In the genomic region with DNA sequence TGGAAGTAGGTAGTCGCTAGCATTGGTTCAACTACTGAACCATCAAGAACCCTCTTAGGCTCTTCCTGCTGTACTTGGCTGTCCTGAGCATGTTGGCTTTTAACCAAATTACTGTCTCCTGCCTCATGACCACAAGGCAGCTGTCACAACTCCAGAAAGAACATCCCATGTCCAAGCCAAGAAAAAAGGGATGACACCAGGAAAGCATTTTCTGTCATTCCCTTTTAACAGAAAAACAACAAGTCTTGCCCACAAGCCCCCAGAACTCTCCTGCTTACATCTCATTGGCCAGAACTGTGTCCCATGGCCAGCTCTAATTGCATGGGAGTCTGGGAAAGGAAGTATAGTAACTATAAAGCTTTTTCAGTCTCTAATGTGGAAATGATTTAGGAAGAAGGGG, we compare ENCODE assay signal across 15 cellular contexts. TPM values are rescaled to one million over a fixed set of nuclear protein-coding genes. Genes with fewer than 3 reads are reported as not detected.
DNase-seq lines count a peak whose midpoint lies in the region; ATAC-seq and TF ChIP-seq lines count a peak whose summit lies in the region.
"Had no signal": no experiment of that assay in that cellular context is flagged by ENCODE, and none has a peak within 500 bp of the region (broad histone marks: within the 10 kb centered on the region; RNA-seq: fewer than 3 reads in every experiment).

No MANE protein-coding gene starts in this region.

- TF ChIP-seq CTCF in MCF 10A (IDR thresholded peaks at IDR 0.05; ENCODE audit: unreplicated experiment): no peak

- H3K9me3 Mint-ChIP-seq in MCF 10A (ENCODE audit: unreplicated experiment): no peaks in the 10 kb centered on the region
- H3K9me3 Mint-ChIP-seq: CD4-positive, alpha-beta memory T cell had no signal

- intact Hi-C loops in MCF 10A (cut with micrococcal nuclease): loop anchor here (5.0 kb wide), 3 partner anchors 279 to 759 kb away; partner anchors contain the start of genes HECTD3, TESK2 and UROD

- BruUV-seq in MCF 10A (replicated peaks; lab: Mats Ljungman, UMichigan): no TSS peak

- H3K4me1 ChIP-seq in BLaER1: peaks cover 48% of the 10 kb centered on the region

- H3K36me3 Mint-ChIP-seq in MCF 10A (ENCODE audit: insufficient read depth, unreplicated experiment): peaks cover 13% of the 10 kb centered on the region
- H3K36me3 Mint-ChIP-seq: CD4-positive, alpha-beta memory T cell had no signal

- no peaks in the 10 kb centered on the region for H4K20me1 ChIP-seq in BLaER1

- peaks cover 19% of the 10 kb centered on the region for H3K4me1 Mint-ChIP-seq in MCF 10A (ENCODE audit: insufficient read depth, unreplicated experiment)

- no peak overlapping the region for H3K4me3 ChIP-seq in BLaER1
- H3K4me3 ChIP-seq: ovary, testis had no signal

- ATAC-seq in GM18907 (IDR thresholded peaks at IDR 0.05; ENCODE audit: unreplicated experiment) (no peak), GM19395 (IDR thresholded peaks at IDR 0.05; ENCODE audit: unreplicated experiment) (no peak)

- peak overlapping the region; percentile 19; the same call in 1 of the 2 replicates for H3K9ac ChIP-seq in BLaER1

- no peaks in the 10 kb centered on the region for H3K27me3 ChIP-seq in BLaER1
- H3K27me3 ChIP-seq: ovary, testis had no signal

- no peaks in the 10 kb centered on the region for H3K27me3 Mint-ChIP-seq in MCF 10A (ENCODE audit: insufficient read depth, unreplicated experiment)
- H3K27me3 Mint-ChIP-seq: CD4-positive, alpha-beta memory T cell had no signal

- POLR2A ChIA-PET in MCF 10A (lab: Yijun Ruan, JAX): interaction anchor here (1.7 to 6.0 kb wide), 3 partner anchors 14 to 253 kb away, joined by 3 to 182 read pairs (median 18); partner anchors contain the start of genes EIF2B3 and RPS8

- CTCF ChIA-PET in MCF 10A (lab: Yijun Ruan, JAX): interaction anchor here (0.8 to 1.9 kb wide), 3 partner anchors 10 to 44 kb away, joined by 3 to 7 read pairs (median 5); partner anchors contain the start of gene RPS8

- DNase-seq in LHCN-M2 (ENCODE audit: low read depth) (peak; percentile 99), MCF 10A (ENCODE audit: unreplicated experiment) (peak; percentile 74), myocyte (ENCODE audit: low read depth) (peak; percentile 96)
- no peak for DNase-seq in stimulated activated CD4-positive, alpha-beta T cell treated with anti-CD3 and anti-CD28 coated beads, Interleukin-4, amount 100 ng/mL, for 1 hour
- DNase-seq in stimulated activated CD4-positive, alpha-beta T cell treated with anti-CD3 and anti-CD28 coated beads, Interleukin-1b, Interleukin-23, amount 100 ng/mL, for 48 hours: no peak
- DNase-seq: aorta; CD4-positive, alpha-beta memory T cell; foreskin melanocyte; NCI-H187; ovary; testis had no signal

- no peak overlapping the region for H3K4me3 Mint-ChIP-seq in MCF 10A (ENCODE audit: unreplicated experiment)

- H3K27ac Mint-ChIP-seq in MCF 10A (ENCODE audit: low read depth, unreplicated experiment): peak overlapping the region; percentile 77

- peak overlapping the region; percentile 36 for H3K4me2 ChIP-seq in BLaER1

- no peaks in the 10 kb centered on the region for H3K36me3 ChIP-seq in BLaER1
- H3K36me3 ChIP-seq: ovary had no signal

- H3K9me3 ChIP-seq in BLaER1: 0 out of 2 replicates have a peak, but pooled peaks cover 4% of the 10 kb centered on the region
- H3K9me3 ChIP-seq: ovary, testis had no signal

- no peak overlapping the region for H3K27ac ChIP-seq in BLaER1
- H3K27ac ChIP-seq: ovary, testis had no signal

RNA-seq across cellular contexts. Expression of gene RNU5D-1, which starts 2.4 kb away (rescaled TPM):
- total RNA-seq in LHCN-M2 (2014; rRNA removed) (not detected in 2 replicates), MCF 10A (2022) (not detected in 2 replicates), myocyte (not detected in 2 replicates)
- polyA plus RNA-seq in LHCN-M2 (2012): not detected
- polyA plus RNA-seq in myocyte (2012): not detected
- total RNA-seq: aorta; CD4-positive, alpha-beta memory T cell; lower leg skin; ovary; testis had no signal
- polyA plus RNA-seq: aorta; CD4-positive, alpha-beta memory T cell; ovary had no signal

RNA-seq across cellular contexts. Expression of gene KIF2C, which starts 6.3 kb away (rescaled TPM):
- total RNA-seq in LHCN-M2 (2014; rRNA removed) (95.3 and 99.3 TPM in 2 replicates), MCF 10A (2022) (20.8 and 25.1 TPM in 2 replicates), myocyte (0.13 and 0.36 TPM in 2 replicates)
- 35.7 TPM for polyA plus RNA-seq in LHCN-M2 (2012)
- polyA plus RNA-seq in myocyte (2012): 0.43 TPM

RNA-seq across cellular contexts. Expression of gene RPS8, which starts 42.0 kb away (rescaled TPM):
- total RNA-seq in LHCN-M2 (2014; rRNA removed) (2,019 and 2,069 TPM in 2 replicates), MCF 10A (2022) (2,454 and 2,713 TPM in 2 replicates), myocyte (1,824 and 2,185 TPM in 2 replicates)
- polyA plus RNA-seq in LHCN-M2 (2012): 1,942 TPM
- polyA plus RNA-seq in myocyte (2012): 1,157 TPM

RNA-seq across cellular contexts. Expression of gene BEST4, which starts 54.6 kb away (rescaled TPM):
- total RNA-seq in LHCN-M2 (2014; rRNA removed) (not detected in 2 replicates), MCF 10A (2022) (0.35 and 0.49 TPM in 2 replicates), myocyte (0.59 TPM in 1 of 2 replicates, not detected in the other)
- 0.10 TPM for polyA plus RNA-seq in LHCN-M2 (2012)
- 0.68 TPM for polyA plus RNA-seq in myocyte (2012)

RNA-seq across cellular contexts. Expression of gene ARMH1, which starts 58.9 kb away (rescaled TPM):
- not detected in 2 replicates for total RNA-seq in LHCN-M2 (2014; rRNA removed)
- polyA plus RNA-seq in LHCN-M2 (2012): 0.38 TPM
- 0.65 and 0.96 TPM in 2 replicates for total RNA-seq in MCF 10A (2022)
- total RNA-seq in myocyte: 7.0 and 13.9 TPM in 2 replicates
- 0.78 TPM for polyA plus RNA-seq in myocyte (2012)

Comparison
In these comparisons a context has a peak if more than half of its experiments do, and no peak if none do; other contexts are left out.
1. DNase-seq: peak in LHCN-M2 (single experiment), MCF 10A (single experiment) and myocyte (single experiment); none in stimulated activated CD4-positive, alpha-beta T cell treated with anti-CD3 and anti-CD28 coated beads, Interleukin-4, amount 100 ng/mL, for 1 hour (single experiment) and stimulated activated CD4-positive, alpha-beta T cell treated with anti-CD3 and anti-CD28 coated beads, Interleukin-1b, Interleukin-23, amount 100 ng/mL, for 48 hours (single experiment).
2. RNA of gene KIF2C, which starts 6.3 kb away (total RNA-seq): 95.3 to 99.3 TPM in LHCN-M2 and 20.8 to 25.1 TPM in MCF 10A; 0.13 to 0.36 TPM in myocyte; every median in the first group is over 10 times any median in the second.